Comparison of ENCODE assay signal across 8 cellular contexts in genomic region chr4:51845055-51845426, GRCh38. TPM values are rescaled to one million over a fixed set of nuclear protein-coding genes. Genes with fewer than 3 reads are reported as not detected.
DNase-seq lines count a peak whose midpoint lies in the region; ATAC-seq and TF ChIP-seq lines count a peak whose summit lies in the region.

No MANE protein-coding gene starts in this region.

- H3K4me2 ChIP-seq in PC-9 (peak overlapping the region; percentile 98), osteoblast (ENCODE audit: insufficient read depth, low read length) (peak overlapping the region; percentile 95)

- peaks cover 12% of the 10 kb centered on the region for H3K4me1 ChIP-seq in CD4-positive, alpha-beta memory T cell (ENCODE audit: insufficient read depth, low read length)
- peaks cover 9% of the 10 kb centered on the region for H3K4me1 ChIP-seq in PC-9 (replicated peaks; ENCODE audit: insufficient read depth)
- H3K4me1 ChIP-seq in osteoblast (ENCODE audit: insufficient read depth, low read length) = peaks cover 25% of the 10 kb centered on the region

- no peaks in the 10 kb centered on the region for H3F3A ChIP-seq in PC-9 (ENCODE audit: insufficient read depth, low read depth)

- H4K20me1 ChIP-seq in PC-9 (ENCODE audit: insufficient read depth) (no peaks in the 10 kb centered on the region), osteoblast (ENCODE audit: insufficient read depth, low read length) (peaks cover 26% of the 10 kb centered on the region)

- ATAC-seq in GM19395 (IDR thresholded peaks at IDR 0.05; ENCODE audit: unreplicated experiment) (no peak), HG03378 (IDR thresholded peaks at IDR 0.05; ENCODE audit: unreplicated experiment) (no peak)

- no TSS peak for BruUV-seq in PC-9 (replicated peaks; lab: Mats Ljungman, UMichigan)

- DNase-seq in CD4-positive, alpha-beta memory T cell = no peak
- DNase-seq in PC-9 = no peak
- DNase-seq in epithelial cell of esophagus (ENCODE audit: low read depth) = no peak
- DNase-seq in osteoblast (ENCODE audit: insufficient read length, low spot score, missing footprints) = no peak
- DNase-seq in cerebellar cortex (ENCODE audit: low spot score) = no peak
- DNase-seq in ecto neural progenitor cell (ENCODE audit: low spot score) = no peak

- H3K36me3 ChIP-seq in CD4-positive, alpha-beta memory T cell (ENCODE audit: insufficient read depth, low read length) = no peaks in the 10 kb centered on the region
- H3K36me3 ChIP-seq in PC-9 (ENCODE audit: low read depth) (no peaks in the 10 kb centered on the region), osteoblast (ENCODE audit: insufficient read depth, low read length) (no peaks in the 10 kb centered on the region)

- H3K79me2 ChIP-seq in PC-9 (ENCODE audit: low read depth) = peaks cover 50% of the 10 kb centered on the region
- H3K79me2 ChIP-seq in osteoblast (ENCODE audit: insufficient read depth, low read length) = peaks cover 63% of the 10 kb centered on the region

- TF ChIP-seq CTCF in PC-9 (conservative IDR thresholded peaks at IDR 0.05) = no peak
- no peak for TF ChIP-seq CTCF in epithelial cell of esophagus (IDR thresholded peaks at IDR 0.05; ENCODE audit: insufficient read depth, low read depth, low read length, missing control alignments)
- TF ChIP-seq CTCF in osteoblast (IDR thresholded peaks at IDR 0.05; ENCODE audit: extremely low read depth, low read depth, low read length) = no peak

- POLR2A ChIA-PET in CD4-positive, alpha-beta memory T cell (lab: Charles Lee; ENCODE audit: partially characterized antibody) = no interaction called here
- POLR2A ChIA-PET in PC-9 (lab: Charles Lee; ENCODE audit: unreplicated experiment) = no interaction called here

- peaks cover 0 to 21% of the 10 kb centered on the region in 2 donors for H3K36me3 Mint-ChIP-seq in CD4-positive, alpha-beta memory T cell

- H3K9me2 ChIP-seq in PC-9 (ENCODE audit: insufficient read depth) = no peaks in the 10 kb centered on the region

- peak overlapping the region in 6 of 7 donors; percentile 80 to 96 (median 89) for H3K27ac Mint-ChIP-seq in CD4-positive, alpha-beta memory T cell

- CTCF ChIA-PET in CD4-positive, alpha-beta memory T cell (lab: Charles Lee; ENCODE audit: partially characterized antibody) = interaction anchor here (1.2 to 1.4 kb wide), 2 partner anchors 13 to 14 kb away, joined by 4 read pairs; no protein-coding TSS in a partner anchor
- CTCF ChIA-PET in PC-9 (lab: Charles Lee) = no interaction called here

- peaks cover 17 to 37% (median 27%) of the 10 kb centered on the region in 4 donors for H3K4me1 Mint-ChIP-seq in CD4-positive, alpha-beta memory T cell

- peak overlapping the region; percentile 85 to 98 (median 94) for H3K4me3 Mint-ChIP-seq in CD4-positive, alpha-beta memory T cell

- H3K27me3 Mint-ChIP-seq in CD4-positive, alpha-beta memory T cell = no peaks in the 10 kb centered on the region

- no peaks in the 10 kb centered on the region for H3K9me3 ChIP-seq in CD4-positive, alpha-beta memory T cell (ENCODE audit: control insufficient read depth in 1 of 2, low read length in 2 of 2)
- no peaks in the 10 kb centered on the region for H3K9me3 ChIP-seq in PC-9 (ENCODE audit: insufficient read depth, low read depth)
- H3K9me3 ChIP-seq in osteoblast (ENCODE audit: low read depth, low read length) = no peaks in the 10 kb centered on the region

- no peaks in the 10 kb centered on the region for H3K27me3 ChIP-seq in CD4-positive, alpha-beta memory T cell (ENCODE audit: insufficient read depth, low read length)
- no peaks in the 10 kb centered on the region for H3K27me3 ChIP-seq in PC-9 (ENCODE audit: insufficient read depth, low read depth)
- no peaks in the 10 kb centered on the region for H3K27me3 ChIP-seq in osteoblast (ENCODE audit: insufficient read depth, low read length)

- H3K27ac ChIP-seq in CD4-positive, alpha-beta memory T cell (ENCODE audit: low read depth, low read length) = no peak overlapping the region
- H3K27ac ChIP-seq in PC-9 = peak overlapping the region; percentile 65; the same call in 1 of the 2 replicates
- peak overlapping the region; percentile 71 for H3K27ac ChIP-seq in osteoblast (ENCODE audit: low read depth, low read length)

- intact Hi-C loops in CD4-positive, alpha-beta memory T cell (cut with micrococcal nuclease) = no loop called here
- intact Hi-C loops in PC-9 (cut with micrococcal nuclease; ENCODE audit: unreplicated experiment) = loop anchor here (2.0 to 10.0 kb wide), 2 partner anchors 98 to 870 kb away; no protein-coding TSS in a partner anchor

- H3K4me3 ChIP-seq in CD4-positive, alpha-beta memory T cell (ENCODE audit: low read length in 2 of 2) = peak overlapping the region; percentile 57 to 62
- H3K4me3 ChIP-seq in PC-9 (peak overlapping the region; percentile 73), epithelial cell of esophagus (ENCODE audit: low read length) (peak overlapping the region; percentile 69), osteoblast (ENCODE audit: insufficient read depth, low read length) (peak overlapping the region; percentile 96)

- no peaks in the 10 kb centered on the region for H3K9me3 Mint-ChIP-seq in CD4-positive, alpha-beta memory T cell

- H2AFZ ChIP-seq in PC-9 = peak overlapping the region; percentile 91
- peak overlapping the region; percentile 80 for H2AFZ ChIP-seq in osteoblast (ENCODE audit: low read length)

RNA-seq across cellular contexts. Expression of gene DCUN1D4, which starts 2.1 kb away (rescaled TPM):
- total RNA-seq in CD4-positive, alpha-beta memory T cell = 10 to 100 TPM; 54.0 to 58.9 TPM
- polyA plus RNA-seq in CD4-positive, alpha-beta memory T cell = 10 to 100 TPM; 13.5 to 22.3 TPM
- total RNA-seq in PC-9 (2021) (24.9 and 25.3 TPM in 2 replicates), osteoblast (58.6 and 60.4 TPM in 2 replicates)
